ENCODE assay signal across 8 cellular contexts in genomic region chr22:37659897-37660708, GRCh38. TPM values are rescaled to one million over a fixed set of nuclear protein-coding genes. Genes with fewer than 3 reads are reported as not detected.
DNase-seq lines count a peak whose midpoint lies in the region; ATAC-seq and TF ChIP-seq lines count a peak whose summit lies in the region.

No MANE protein-coding gene starts in this region.

- H3K36me3 Mint-ChIP-seq in IgD-negative memory B cell (peaks cover 2% of the 10 kb centered on the region), brain (peaks cover 6% of the 10 kb centered on the region)

- H3K9me3 ChIP-seq in BE2C: no peaks in the 10 kb centered on the region
- H3K9me3 ChIP-seq in muscle layer of duodenum (ENCODE audit: control insufficient read depth in 1 of 2, low read length in 2 of 2): no peaks in the 10 kb centered on the region

- H3K4me3 Mint-ChIP-seq in IgD-negative memory B cell (peak overlapping the region; percentile 84 to 95 (median 94)), brain (peak overlapping the region; percentile 66 to 90 (median 84))

- H3K36me3 ChIP-seq in BE2C (peaks cover 14% of the 10 kb centered on the region), muscle layer of duodenum (ENCODE audit: control insufficient read depth in 1 of 2, insufficient read depth in 2 of 2, low read length in 2 of 2) (no peaks in the 10 kb centered on the region)

- peak overlapping the region; percentile 34 for H3K27ac ChIP-seq in muscle layer of duodenum (ENCODE audit: low read length)

- H3K27me3 Mint-ChIP-seq in IgD-negative memory B cell (no peaks in the 10 kb centered on the region), brain (peaks cover 12% of the 10 kb centered on the region)

- no peak for ATAC-seq in GM18867 (IDR thresholded peaks at IDR 0.05; ENCODE audit: unreplicated experiment)

- H3K27me3 ChIP-seq in BE2C (no peaks in the 10 kb centered on the region), muscle layer of duodenum (ENCODE audit: low read depth, low read length) (no peaks in the 10 kb centered on the region)

- peak overlapping the region; percentile 91 for H3K4me3 ChIP-seq in BE2C (ENCODE audit: low read depth, low read length)
- H3K4me3 ChIP-seq in muscle layer of duodenum (ENCODE audit: low read depth in 1 of 2, low read length in 2 of 2): peak overlapping the region; percentile 57 to 72

- DNase-seq in BE2C (no peak), DMS79 (lab: John Stamatoyannopoulos, UW) (no peak), amniotic stem cell (lab: John Stamatoyannopoulos, UW) (no peak), NCI-H524 (lab: John Stamatoyannopoulos, UW) (no peak)

- no peak for TF ChIP-seq CTCF in BE2C (IDR thresholded peaks at IDR 0.05; ENCODE audit: low read depth, low read length)
- TF ChIP-seq CTCF in brain (conservative IDR thresholded peaks at IDR 0.05): no peak

- H3K4me1 ChIP-seq in BE2C (peaks cover 11% of the 10 kb centered on the region), muscle layer of duodenum (ENCODE audit: control insufficient read depth in 1 of 2, insufficient read depth in 2 of 2, low read length in 2 of 2) (peaks cover 32 to 44% of the 10 kb centered on the region in 2 donors)

- H3K9me3 Mint-ChIP-seq in IgD-negative memory B cell: no peaks in the 10 kb centered on the region
- H3K9me3 Mint-ChIP-seq in brain: peaks cover 0 to 4% (median 0%) of the 10 kb centered on the region in 5 experiments

- H3K4me1 Mint-ChIP-seq in IgD-negative memory B cell: peaks cover 30 to 42% (median 42%) of the 10 kb centered on the region in 3 donors
- H3K4me1 Mint-ChIP-seq in brain: peaks cover 42% of the 10 kb centered on the region

- H3K27ac Mint-ChIP-seq in IgD-negative memory B cell (peak overlapping the region; percentile 91 to 93 (median 92)), brain (peak overlapping the region; percentile 67 to 96 (median 93))

RNA-seq across cellular contexts. Expression of gene PDXP, which starts 1.6 kb away (rescaled TPM):
- polyA plus RNA-seq in BE2C (2012; ENCODE audit: insufficient read depth, insufficient read length, low read depth): 229 TPM
- polyA plus RNA-seq in IgD-negative memory B cell (2.4 TPM), brain (ENCODE audit: insufficient read depth, low read depth, low replicate concordance) (192 TPM)

RNA-seq across cellular contexts. Expression of gene LGALS1, which starts 15.3 kb away (rescaled TPM):
- polyA plus RNA-seq in BE2C (2012; ENCODE audit: insufficient read depth, insufficient read length, low read depth): 282 TPM
- polyA plus RNA-seq in IgD-negative memory B cell: 314 TPM
- polyA plus RNA-seq in brain (ENCODE audit: insufficient read depth, low read depth, low replicate concordance): 304 TPM

RNA-seq across cellular contexts. Expression of gene SH3BP1, which starts 20.6 kb away (rescaled TPM):
- 28.4 TPM for polyA plus RNA-seq in BE2C (2012; ENCODE audit: insufficient read depth, insufficient read length, low read depth)
- polyA plus RNA-seq in IgD-negative memory B cell: 14.7 TPM
- 7.6 TPM for polyA plus RNA-seq in brain (ENCODE audit: insufficient read depth, low read depth, low replicate concordance)

RNA-seq across cellular contexts. Expression of gene NOL12, which starts 26.0 kb away (rescaled TPM):
- 47.3 TPM for polyA plus RNA-seq in BE2C (2012; ENCODE audit: insufficient read depth, insufficient read length, low read depth)
- polyA plus RNA-seq in IgD-negative memory B cell (47.0 TPM), brain (ENCODE audit: insufficient read depth, low read depth, low replicate concordance) (27.5 TPM)

RNA-seq across cellular contexts. Expression of gene TRIOBP, which starts 36.7 kb away (rescaled TPM):
- polyA plus RNA-seq in BE2C (2012; ENCODE audit: insufficient read depth, insufficient read length, low read depth): 25.0 TPM
- 16.1 TPM for polyA plus RNA-seq in IgD-negative memory B cell
- polyA plus RNA-seq in brain (ENCODE audit: insufficient read depth, low read depth, low replicate concordance): 18.3 TPM

Comparison
In these comparisons a context has a peak if more than half of its experiments do, and no peak if none do; other contexts are left out.
1. RNA of gene PDXP, which starts 1.6 kb away (polyA plus RNA-seq): 192 TPM in brain (single experiment); 2.4 TPM in IgD-negative memory B cell (single experiment); every median in the first group is over 10 times any median in the second.